In genomic region chr3:56681963-56682457, GRCh38 we compare ENCODE assay signal across 8 cellular contexts. TPM values are rescaled to one million over a fixed set of nuclear protein-coding genes. Genes with fewer than 3 reads are reported as not detected.
DNase-seq lines count a peak whose midpoint lies in the region; ATAC-seq lines count a peak whose summit lies in the region.

No MANE protein-coding gene starts in this region.

- CTCF ChIA-PET in activated CD4-positive, alpha-beta memory T cell treated with anti-CD3 and anti-CD28 coated beads, Interleukin-2, amount 10 ng/mL, durations not matched to agents 7 days and 5 days (lab: Charles Lee), result interaction anchor here (0.6 to 2.0 kb wide), 7 partner anchors 9 to 314 kb away, joined by 3 to 16 read pairs (median 6); no protein-coding TSS in a partner anchor

- DNase-seq in T-helper 2 cell treated with Interferon-gamma antibody and Interleukin-4, amounts not matched to agents 5 μg/mL and 100 μg/mL, for 36 hours (ENCODE audit: low spot score), result no peak
- DNase-seq in T-helper 2 cell (no peak), RKO (ENCODE audit: low spot score) (no peak)
- no peak for DNase-seq in activated CD4-positive, alpha-beta memory T cell treated with anti-CD3 and anti-CD28 coated beads, Interleukin-2, amount 10 ng/mL, durations not matched to agents 7 days and 5 days
- no peak for DNase-seq in effector CD4-positive, alpha-beta T cell

- H3K9me3 Mint-ChIP-seq in T-helper 2 cell treated with Interferon-gamma antibody and Interleukin-4, amounts not matched to agents 5 μg/mL and 100 μg/mL, for 36 hours, result peaks cover 8% of the 10 kb centered on the region
- peaks cover 7% of the 10 kb centered on the region for H3K9me3 Mint-ChIP-seq in activated CD4-positive, alpha-beta memory T cell treated with anti-CD3 and anti-CD28 coated beads, Interleukin-2, amount 10 ng/mL, durations not matched to agents 7 days and 5 days

- H3K9ac ChIP-seq in iPS-18a (ENCODE audit: low read length), result peak overlapping the region; percentile 98
- H3K9ac ChIP-seq in stomach smooth muscle (ENCODE audit: low read length in 2 of 2), result peak overlapping the region; percentile 93

- H3K27ac Mint-ChIP-seq in T-helper 2 cell treated with Interferon-gamma antibody and Interleukin-4, amounts not matched to agents 5 μg/mL and 100 μg/mL, for 36 hours, result peak overlapping the region; percentile 94
- H3K27ac Mint-ChIP-seq in activated CD4-positive, alpha-beta memory T cell treated with anti-CD3 and anti-CD28 coated beads, Interleukin-2, amount 10 ng/mL, durations not matched to agents 7 days and 5 days, result peak overlapping the region; percentile 97

- peak overlapping the region; percentile 98 for H3K4me3 Mint-ChIP-seq in T-helper 2 cell treated with Interferon-gamma antibody and Interleukin-4, amounts not matched to agents 5 μg/mL and 100 μg/mL, for 36 hours
- H3K4me3 Mint-ChIP-seq in activated CD4-positive, alpha-beta memory T cell treated with anti-CD3 and anti-CD28 coated beads, Interleukin-2, amount 10 ng/mL, durations not matched to agents 7 days and 5 days, result peak overlapping the region; percentile 98

- H3K27me3 Mint-ChIP-seq in T-helper 2 cell treated with Interferon-gamma antibody and Interleukin-4, amounts not matched to agents 5 μg/mL and 100 μg/mL, for 36 hours (ENCODE audit: low read depth), result no peaks in the 10 kb centered on the region
- H3K27me3 Mint-ChIP-seq in activated CD4-positive, alpha-beta memory T cell treated with anti-CD3 and anti-CD28 coated beads, Interleukin-2, amount 10 ng/mL, durations not matched to agents 7 days and 5 days, result no peaks in the 10 kb centered on the region

- H3K9me3 ChIP-seq in iPS-18a (ENCODE audit: control insufficient read depth, low read depth, low read length) (peaks cover 5% of the 10 kb centered on the region), stomach smooth muscle (ENCODE audit: control insufficient read depth in 2 of 2, low read length in 2 of 2) (no peaks in the 10 kb centered on the region)

- no peak for ATAC-seq in GM19397 (IDR thresholded peaks at IDR 0.05; ENCODE audit: unreplicated experiment)

- peaks cover 16% of the 10 kb centered on the region for H3K4me1 ChIP-seq in iPS-18a (ENCODE audit: control insufficient read depth, low read depth, low read length)
- peaks cover 4% of the 10 kb centered on the region for H3K4me1 ChIP-seq in stomach smooth muscle (ENCODE audit: control insufficient read depth, insufficient read depth, low read length)

- H3K4me1 Mint-ChIP-seq in T-helper 2 cell treated with Interferon-gamma antibody and Interleukin-4, amounts not matched to agents 5 μg/mL and 100 μg/mL, for 36 hours (ENCODE audit: low read depth), result peaks cover 36% of the 10 kb centered on the region
- H3K4me1 Mint-ChIP-seq in activated CD4-positive, alpha-beta memory T cell treated with anti-CD3 and anti-CD28 coated beads, Interleukin-2, amount 10 ng/mL, durations not matched to agents 7 days and 5 days, result peaks cover 56% of the 10 kb centered on the region

- H3K36me3 ChIP-seq in iPS-18a (ENCODE audit: control insufficient read depth, low read depth, low read length) (peaks cover 4% of the 10 kb centered on the region), stomach smooth muscle (ENCODE audit: control insufficient read depth in 2 of 2, insufficient read depth in 2 of 2, low read length in 2 of 2) (no peaks in the 10 kb centered on the region)

- peak overlapping the region; percentile 91 for H3K27ac ChIP-seq in iPS-18a (ENCODE audit: low read length)
- H3K27ac ChIP-seq in stomach smooth muscle (ENCODE audit: low read length), result peak overlapping the region; percentile 95

- peaks cover 53% of the 10 kb centered on the region for H3K36me3 Mint-ChIP-seq in T-helper 2 cell treated with Interferon-gamma antibody and Interleukin-4, amounts not matched to agents 5 μg/mL and 100 μg/mL, for 36 hours (ENCODE audit: low read depth)
- H3K36me3 Mint-ChIP-seq in activated CD4-positive, alpha-beta memory T cell treated with anti-CD3 and anti-CD28 coated beads, Interleukin-2, amount 10 ng/mL, durations not matched to agents 7 days and 5 days (ENCODE audit: low read depth), result peaks cover 54% of the 10 kb centered on the region

- H3K27me3 ChIP-seq in iPS-18a (ENCODE audit: control insufficient read depth, insufficient read depth, low read length) (peaks cover 26% of the 10 kb centered on the region), stomach smooth muscle (ENCODE audit: control insufficient read depth in 1 of 2, insufficient read depth in 2 of 2, low read length in 2 of 2) (no peaks in the 10 kb centered on the region)

- H3K4me3 ChIP-seq in iPS-18a (ENCODE audit: low read length) (peak overlapping the region; percentile 92), stomach smooth muscle (ENCODE audit: low read length in 2 of 2) (peak overlapping the region; percentile 72 to 81)

- POLR2A ChIA-PET in activated CD4-positive, alpha-beta memory T cell treated with anti-CD3 and anti-CD28 coated beads, Interleukin-2, amount 10 ng/mL, durations not matched to agents 7 days and 5 days (lab: Charles Lee), result interaction anchor here (0.6 to 2.6 kb wide), 25 partner anchors 9 to 546 kb away, joined by 3 to 80 read pairs (median 7); partner anchors contain the start of genes ARHGEF3 and CCDC66

RNA-seq across cellular contexts. Expression of gene TASOR, which starts 1.1 kb away (rescaled TPM):
- 10 to 100 TPM; 71.6 to 75.6 TPM for total RNA-seq in activated CD4-positive, alpha-beta memory T cell treated with anti-CD3 and anti-CD28 coated beads, Interleukin-2, amount 10 ng/mL, durations not matched to agents 7 days and 5 days
